In genomic region chrX:150864127-150864526, GRCh38 we compare ENCODE assay signal across 27 cellular contexts.
"Had no signal": no experiment of that assay in that cellular context is flagged by ENCODE, and none has a peak within 500 bp of the region (broad histone marks: within the 10 kb centered on the region; RNA-seq: fewer than 3 reads in every experiment).

No MANE protein-coding gene starts in this region.

- ATAC-seq: stimulated activated effector memory CD8-positive, alpha-beta T cell treated with anti-CD3 and anti-CD28 coated beads, Interleukin-12 subunit alpha, Interleukin-12 subunit beta, amount 100 ng/mL, for 72 hours; stimulated activated memory B cell treated with anti-CD40 and anti-IgM and Interleukin-4, amounts not matched to agents 10 μg/mL and 1 μg/mL and 100 μg/mL, for 72 hours; stimulated activated naive B cell treated with anti-CD40 and anti-IgM and Interleukin-4, amounts not matched to agents 10 μg/mL and 1 μg/mL and 100 μg/mL, for 72 hours; stimulated activated naive CD8-positive, alpha-beta T cell treated with anti-CD3 and anti-CD28 coated beads, Interleukin-15, amount 100 ng/mL, for 72 hours; stimulated activated naive CD8-positive, alpha-beta T cell treated with anti-CD3 and anti-CD28 coated beads, Interleukin-15, Interleukin-2, amounts not matched to agents 100 U/mL and 50 U/mL, for 24 hours; upper lobe of right lung had no signal

- H3K9me3 ChIP-seq: suprapubic skin, testis, thoracic aorta, thyroid gland, transverse colon, upper lobe of left lung, upper lobe of right lung, uterus, vagina had no signal

- H3K4me1 ChIP-seq: suprapubic skin, testis, thyroid gland, tibial artery, tibial nerve, transverse colon, upper lobe of left lung, upper lobe of right lung, uterus, vagina had no signal

- H3K27me3 ChIP-seq: stomach, suprapubic skin, testis, thyroid gland, tibial artery, tibial nerve, transverse colon, upper lobe of left lung, upper lobe of right lung, uterus, vagina had no signal

- DNase-seq: stimulated activated CD4-positive, alpha-beta T cell treated with anti-CD3 and anti-CD28 coated beads, Interleukin-2, amount 100 ng/mL, for 48 hours; stimulated activated CD4-positive, alpha-beta T cell treated with anti-CD3 and anti-CD28 coated beads, Interleukin-4, amount 100 ng/mL, for 1 hour; stimulated activated CD4-positive, alpha-beta T cell treated with anti-CD3 and anti-CD28 coated beads, Interleukin-4, amount 100 ng/mL, for 24 hours; stimulated activated CD4-positive, alpha-beta T cell treated with anti-CD3 and anti-CD28 coated beads, Interleukin-4, amount 100 ng/mL, for 4 hours; stimulated activated CD8-positive, alpha-beta memory T cell treated with anti-CD3 and anti-CD28 coated beads, Interleukin-4, amount 100 ng/mL, for 48 hours; stimulated activated naive B cell treated with anti-CD40 and anti-IgM and Interleukin-4, amounts not matched to agents 10 μg/mL and 1 μg/mL and 100 μg/mL, for 72 hours; stimulated activated naive CD4-positive, alpha-beta T cell; stimulated activated naive CD4-positive, alpha-beta T cell treated with Interleukin-2 at 50 U/mL for 16 hours; stimulated activated naive CD8-positive, alpha-beta T cell treated with anti-CD3 and anti-CD28 coated beads, Interleukin-15, amount 100 ng/mL, for 72 hours; stimulated activated naive CD8-positive, alpha-beta T cell treated with anti-CD3 and anti-CD28 coated beads, Interleukin-15, Interleukin-2, amounts not matched to agents 100 U/mL and 50 U/mL, for 24 hours; stomach; substantia nigra; testis; thyroid gland; tibial artery; transverse colon; trophoblast cell; upper lobe of left lung; upper lobe of right lung; uterus had no signal

- H3K4me3 ChIP-seq: stomach, suprapubic skin, testis, thoracic aorta, thyroid gland, tibial artery, tibial nerve, transverse colon, upper lobe of left lung, upper lobe of right lung, uterus, vagina had no signal

- H3K36me3 ChIP-seq: stomach, suprapubic skin, thoracic aorta, thyroid gland, transverse colon, upper lobe of left lung, upper lobe of right lung, uterus, vagina had no signal

- H3K27ac ChIP-seq: stomach, suprapubic skin, testis, thoracic aorta, thyroid gland, tibial artery, tibial nerve, transverse colon, upper lobe of left lung, upper lobe of right lung, uterus, vagina had no signal

- FAIRE-seq: urothelium cell line had no signal
